ENCODE assay signal across 1 cellular context in genomic region chr11:83093634-83094033, GRCh38.
TF ChIP-seq lines count a peak whose summit lies in the region.

No MANE protein-coding gene starts in this region.

TF ChIP-seq in WTC11, 78 proteins besides CTCF, POLR2A, EP300 and RAD21 (continued from another document):
- no peak for TF ChIP-seq ZNF396 (CRISPR knock-in tag; IDR thresholded peaks at IDR 0.05; ENCODE audit: borderline replicate concordance)
- no peak for TF ChIP-seq NR3C1 (CRISPR knock-in tag; conservative IDR thresholded peaks at IDR 0.05; ENCODE audit: low read depth)
- no peak for TF ChIP-seq CREM (CRISPR knock-in tag; IDR thresholded peaks at IDR 0.05)
- TF ChIP-seq ZSCAN18 (CRISPR knock-in tag; IDR thresholded peaks at IDR 0.05) = no peak
- TF ChIP-seq RELA (CRISPR knock-in tag; IDR thresholded peaks at IDR 0.05; ENCODE audit: borderline replicate concordance) = no peak
- no peak for TF ChIP-seq ZNF219 (CRISPR knock-in tag; IDR thresholded peaks at IDR 0.05; ENCODE audit: borderline replicate concordance)
- no peak for TF ChIP-seq JUN (CRISPR knock-in tag; IDR thresholded peaks at IDR 0.05)
TF ChIP-seq in WTC11: peak in this region for 0.
